16 cellular contexts compared by ENCODE assay signal in the genomic region with DNA sequence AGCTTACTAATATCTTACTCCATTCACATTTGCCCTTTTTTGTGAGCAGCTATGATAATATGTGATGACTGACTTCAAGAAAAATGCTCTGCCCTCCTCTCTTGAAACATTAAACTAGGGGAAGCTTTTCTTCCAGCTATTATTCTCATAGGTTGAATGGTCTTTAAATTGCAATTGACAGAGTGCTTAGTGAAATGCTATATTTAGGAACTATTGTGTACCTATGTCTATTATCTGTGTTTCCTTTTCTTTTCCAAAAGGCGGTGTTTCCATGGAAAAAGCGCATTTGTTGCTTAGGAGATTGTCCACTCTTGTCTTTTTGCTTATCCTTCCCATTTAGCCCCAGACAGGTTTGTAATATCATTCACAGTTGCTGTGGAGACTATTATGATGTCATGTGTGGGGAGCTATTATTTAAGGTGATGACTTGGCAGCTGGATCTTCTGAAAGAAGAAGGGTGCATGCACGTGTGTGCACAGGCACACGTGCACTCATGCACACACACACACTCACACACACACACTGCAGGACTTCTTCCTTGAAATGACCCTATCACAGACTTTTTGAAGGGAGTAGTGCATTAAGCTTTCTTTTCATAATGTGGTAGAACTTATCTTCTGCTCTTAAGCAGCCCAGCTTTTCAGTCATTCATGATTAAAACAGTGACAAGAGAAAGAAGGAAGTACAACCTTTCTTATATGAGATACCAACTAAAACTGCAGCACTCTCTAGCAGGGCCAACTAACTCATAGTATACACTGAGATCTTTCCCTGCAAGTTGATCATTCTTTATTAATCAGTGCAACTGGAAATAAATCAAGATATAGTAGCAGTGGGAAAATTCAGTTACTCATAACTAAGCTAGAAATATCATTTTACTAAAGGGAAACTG.
A peak's percentile ranks its signal among the peaks of the same experiment; 100 is the strongest.
DNase-seq lines count a peak whose midpoint lies in the region; ATAC-seq, FAIRE-seq and TF ChIP-seq lines count a peak whose summit lies in the region.
"Had no signal": no experiment of that assay in that cellular context is flagged by ENCODE, and none has a peak within 500 bp of the region (broad histone marks: within the 10 kb centered on the region; RNA-seq: fewer than 3 reads in every experiment).

No MANE protein-coding gene starts in this region.

- DNase-seq in GM23248 (peak; percentile 50), NCI-H1930 (lab: John Stamatoyannopoulos, UW) (peak; percentile 91 to 93), GM12878 (ENCODE audit: low read depth, low spot score) (no peak), renal cortical epithelial cell (ENCODE audit: low read depth) (peak; percentile 25), upper lobe of right lung (no peak), SKM-1 treated with dmso at 0.1 percent for 144 hours (lab: John Stamatoyannopoulos, UW; ENCODE audit: unreplicated experiment) (no peak), heart left ventricle (no peak)
- no peak for DNase-seq in activated T-cell treated with anti-CD3 and anti-CD28 coated beads, Interleukin-2, amount 50 U/mL, for 24 hours
- DNase-seq: activated CD4-positive, alpha-beta T cell treated with anti-CD3 and anti-CD28 coated beads for 48 hours; CD4-positive, alpha-beta T cell; central memory CD4-positive, alpha-beta T cell; lower lobe of right lung; NCI-H187 treated with DMSO at 0.1 percent for 48 hours; testis had no signal

- TF ChIP-seq POLR2A in GM12878 (IDR thresholded peaks at IDR 0.05; ENCODE audit: low read depth, low read length): no peak
- TF ChIP-seq POLR2A in heart left ventricle (IDR thresholded peaks at IDR 0.05): no peak

- FAIRE-seq in GM12878 (lab: Jason Lieb, UNC): no peak
- FAIRE-seq: RCC 7860 had no signal

- TF ChIP-seq EP300 in GM12878 (IDR thresholded peaks at IDR 0.05; ENCODE audit: borderline replicate concordance in 1 of 2, control insufficient read depth in 1 of 2, low read depth in 2 of 2, low read length in 2 of 2): no peak

- H3F3A ChIP-seq in GM23248 (ENCODE audit: insufficient read depth): 0 out of 2 replicates have a peak, but pooled peaks cover 8% of the 10 kb centered on the region

- H3K9me3 ChIP-seq in GM23248 (ENCODE audit: low read depth): no peaks in the 10 kb centered on the region
- no peaks in the 10 kb centered on the region for H3K9me3 ChIP-seq in GM12878 (replicated peaks; ENCODE audit: control insufficient read depth, insufficient read depth, low read length)
- no peaks in the 10 kb centered on the region for H3K9me3 ChIP-seq in upper lobe of right lung
- H3K9me3 ChIP-seq in heart left ventricle: no peaks in the 10 kb centered on the region
- H3K9me3 ChIP-seq: lower lobe of right lung, testis had no signal

- H3K4me2 ChIP-seq in GM23248 (ENCODE audit: unreplicated experiment): no peak overlapping the region
- no peak overlapping the region for H3K4me2 ChIP-seq in GM12878 (ENCODE audit: control insufficient read depth, insufficient read depth)

- no peaks in the 10 kb centered on the region for H4K20me1 ChIP-seq in GM23248 (ENCODE audit: insufficient read depth)
- H4K20me1 ChIP-seq in GM12878 (ENCODE audit: control insufficient read depth, insufficient read depth): no peaks in the 10 kb centered on the region

- no peaks in the 10 kb centered on the region for H3K9me3 Mint-ChIP-seq in activated T-cell treated with anti-CD3 and anti-CD28 coated beads, Interleukin-2, amount 50 U/mL, for 24 hours
- H3K9me3 Mint-ChIP-seq: CD4-positive, alpha-beta T cell; T-helper 1 cell treated with Interleukin-12 subunit alpha and Interleukin-12 subunit beta and Interleukin-4 antibody, amounts not matched to agents 30 μg/mL and 1 μg/mL, for 36 hours had no signal

- intact Hi-C loops in GM12878 (cut with micrococcal nuclease; ENCODE audit: unreplicated experiment): no loop called here
- intact Hi-C loops in upper lobe of right lung (cut with DNase I): no loop called here
- intact Hi-C loops in heart left ventricle (cut with DNase I): no loop called here

- TF ChIP-seq CTCF in GM12878 (IDR thresholded peaks at IDR 0.05 in 2 of 3, conservative IDR thresholded peaks at IDR 0.05 in 1 of 3; ENCODE audit: control insufficient read depth in 2 of 3, extremely low read depth in 1 of 3, insufficient read depth in 1 of 3, low read depth in 3 of 3, low read length in 3 of 3): no peak
- no peak for TF ChIP-seq CTCF in upper lobe of right lung (IDR thresholded peaks at IDR 0.05)
- no peak for TF ChIP-seq CTCF in heart left ventricle (IDR thresholded peaks at IDR 0.05)

- in situ Hi-C loops in GM23248 (cut with MboI) (no loop called here), GM12878 (cut with MboI) (no loop called here)

- H3K9ac ChIP-seq in GM23248 (no peak overlapping the region), GM12878 (ENCODE audit: control insufficient read depth, insufficient read depth, low read length) (no peak overlapping the region)

- SMC1A ChIA-PET in GM12878 (lab: Charles Lee; ENCODE audit: uncharacterized antibody, unreplicated experiment): no interaction called here

- H3K79me2 ChIP-seq in GM23248 (ENCODE audit: insufficient read depth) (no peaks in the 10 kb centered on the region), GM12878 (ENCODE audit: control insufficient read depth, insufficient read depth, low read length) (no peaks in the 10 kb centered on the region)

- POLR2A ChIA-PET in GM12878 (lab: Charles Lee): interaction anchor here (0.7 kb wide), 1 partner anchor 1199 kb away, joined by 3 read pairs; no protein-coding TSS in a partner anchor

- H3K4me3 Mint-ChIP-seq in activated T-cell treated with anti-CD3 and anti-CD28 coated beads, Interleukin-2, amount 50 U/mL, for 24 hours: no peak overlapping the region
- H3K4me3 Mint-ChIP-seq: CD4-positive, alpha-beta T cell; T-helper 1 cell treated with Interleukin-12 subunit alpha and Interleukin-12 subunit beta and Interleukin-4 antibody, amounts not matched to agents 30 μg/mL and 1 μg/mL, for 36 hours had no signal

- peak overlapping the region; percentile 12; the same call in 1 of the 2 replicates for H3K27ac ChIP-seq in GM23248
- no peak overlapping the region for H3K27ac ChIP-seq in GM12878 (ENCODE audit: control insufficient read depth, insufficient read depth)
- H3K27ac ChIP-seq in upper lobe of right lung: no peak overlapping the region
- H3K27ac ChIP-seq in heart left ventricle: no peak overlapping the region
- H3K27ac ChIP-seq: lower lobe of right lung, testis had no signal

- 8% methylated on average over 4 of the region's 4 CpGs for WGBS in GM23248 (ENCODE audit: low coverage in 1 of 2, low lambda C conversion rate in 2 of 2, missing lambda C conversion rate in 2 of 2), 2 experiments
- WGBS in GM12878 (ENCODE audit: insufficient coverage, insufficient replicate concordance, low lambda C conversion rate, missing lambda C conversion rate): 2% methylated on average over 4 of the region's 4 CpGs
- WGBS in heart left ventricle, 4 donors: 61 to 67% (median 61%) methylated on average over 4 of the region's 4 CpGs

- BruUV-seq in GM12878 (replicated peaks; lab: Mats Ljungman, UMichigan): no TSS peak

- RAD21 ChIA-PET in GM12878 (lab: Charles Lee; ENCODE audit: unreplicated experiment): no interaction called here

- H3K9me2 ChIP-seq in GM23248 (ENCODE audit: insufficient read depth): no peaks in the 10 kb centered on the region

- H3K4me3 ChIP-seq in GM23248 (no peak overlapping the region), GM12878 (no peak overlapping the region), upper lobe of right lung (no peak overlapping the region), heart left ventricle (no peak overlapping the region)
- H3K4me3 ChIP-seq: lower lobe of right lung, testis had no signal

- H3K27me3 Mint-ChIP-seq in activated T-cell treated with anti-CD3 and anti-CD28 coated beads, Interleukin-2, amount 50 U/mL, for 24 hours: no peaks in the 10 kb centered on the region
- H3K27me3 Mint-ChIP-seq: CD4-positive, alpha-beta T cell had no signal

- H3K27me3 ChIP-seq in GM23248 (replicated peaks; ENCODE audit: insufficient read depth) (no peaks in the 10 kb centered on the region), GM12878 (replicated peaks in 1 of 2; ENCODE audit: control insufficient read depth in 2 of 2, insufficient read depth in 2 of 2, low read length in 1 of 2) (no peaks in the 10 kb centered on the region), upper lobe of right lung (no peaks in the 10 kb centered on the region), heart left ventricle (no peaks in the 10 kb centered on the region)
- H3K27me3 ChIP-seq: testis had no signal

- no peaks in the 10 kb centered on the region for H3K36me3 Mint-ChIP-seq in activated T-cell treated with anti-CD3 and anti-CD28 coated beads, Interleukin-2, amount 50 U/mL, for 24 hours (ENCODE audit: low read depth)

- no peaks in the 10 kb centered on the region for H3K36me3 ChIP-seq in GM23248 (ENCODE audit: low read depth)
- H3K36me3 ChIP-seq in GM12878 (ENCODE audit: control insufficient read depth in 2 of 2, insufficient read depth in 2 of 2, low read length in 1 of 2): no peaks in the 10 kb centered on the region
- no peaks in the 10 kb centered on the region for H3K36me3 ChIP-seq in upper lobe of right lung
- H3K36me3 ChIP-seq in heart left ventricle: no peaks in the 10 kb centered on the region
- H3K36me3 ChIP-seq: lower lobe of right lung had no signal

- no peak overlapping the region for H3K27ac Mint-ChIP-seq in activated T-cell treated with anti-CD3 and anti-CD28 coated beads, Interleukin-2, amount 50 U/mL, for 24 hours
- H3K27ac Mint-ChIP-seq: CD4-positive, alpha-beta T cell; T-helper 1 cell treated with Interleukin-12 subunit alpha and Interleukin-12 subunit beta and Interleukin-4 antibody, amounts not matched to agents 30 μg/mL and 1 μg/mL, for 36 hours had no signal

- ATAC-seq in GM12878: peak; percentile 21; the same call in 2 of the 3 replicates
- no peak for ATAC-seq in upper lobe of right lung
- ATAC-seq in heart left ventricle: no peak
- ATAC-seq: lower lobe of right lung had no signal

- TF ChIP-seq RAD21 in GM12878 (IDR thresholded peaks at IDR 0.05; ENCODE audit: insufficient read depth, low read depth, low read length): no peak

- H2AFZ ChIP-seq in GM23248 (no peak overlapping the region), GM12878 (ENCODE audit: control insufficient read depth, low read depth, low read length) (no peak overlapping the region)

- H3K4me1 ChIP-seq in GM23248 (ENCODE audit: insufficient read depth): peaks cover 15% of the 10 kb centered on the region
- H3K4me1 ChIP-seq in GM12878 (ENCODE audit: control insufficient read depth, insufficient read depth, low read length): no peaks in the 10 kb centered on the region
- no peaks in the 10 kb centered on the region for H3K4me1 ChIP-seq in upper lobe of right lung
- no peaks in the 10 kb centered on the region for H3K4me1 ChIP-seq in heart left ventricle
- H3K4me1 ChIP-seq: lower lobe of right lung, testis had no signal

- H3K4me1 Mint-ChIP-seq in activated T-cell treated with anti-CD3 and anti-CD28 coated beads, Interleukin-2, amount 50 U/mL, for 24 hours (ENCODE audit: low read depth): no peaks in the 10 kb centered on the region

- CTCF ChIA-PET in GM12878 (lab: Yijun Ruan, JAX): interaction anchor here (0.8 kb wide), 1 partner anchor 161 kb away, joined by 3 read pairs; no protein-coding TSS in a partner anchor

TF ChIP-seq in GM12878, 131 proteins besides CTCF, POLR2A, EP300 and RAD21 (continues in another document):
- TF ChIP-seq TCF12 (IDR thresholded peaks at IDR 0.05; ENCODE audit: low read depth, low read length): no peak
- peak in 1 of 2 experiments; percentile 44; a peak in 1 of 4 replicates for TF ChIP-seq BHLHE40 (IDR thresholded peaks at IDR 0.05; ENCODE audit: borderline replicate concordance in 1 of 2, low read depth in 2 of 2, low read length in 1 of 2)

Comparison
In these comparisons a context has a peak if more than half of its experiments do, and no peak if none do; other contexts are left out.
1. DNase-seq: peak in GM23248 (single experiment), NCI-H1930 (2 of 2) and renal cortical epithelial cell (single experiment); none in GM12878 (single experiment), upper lobe of right lung (single experiment), SKM-1 treated with dmso at 0.1 percent for 144 hours (single experiment), heart left ventricle (0 of 5) and activated T-cell treated with anti-CD3 and anti-CD28 coated beads, Interleukin-2, amount 50 U/mL, for 24 hours (single experiment).